26 cellular contexts compared by ENCODE assay signal in genomic region chr6:24596717-24597116, GRCh38. TPM values are rescaled to one million over a fixed set of nuclear protein-coding genes. Genes with fewer than 3 reads are reported as not detected.
DNase-seq lines count a peak whose midpoint lies in the region; ATAC-seq, FAIRE-seq and TF ChIP-seq lines count a peak whose summit lies in the region.
"Had no signal": no experiment of that assay in that cellular context is flagged by ENCODE, and none has a peak within 500 bp of the region (broad histone marks: within the 10 kb centered on the region; RNA-seq: fewer than 3 reads in every experiment).

No MANE protein-coding gene starts in this region.

- H3K27me3 ChIP-seq in HepG2 (ENCODE audit: control insufficient read depth in 1 of 2, insufficient read depth in 2 of 2, low read length in 2 of 2) (peaks cover 0 to 3% of the 10 kb centered on the region in 2 experiments; a peak in 3 of 5 replicates), right lobe of liver (no peaks in the 10 kb centered on the region), adrenal gland (no peaks in the 10 kb centered on the region)
- H3K27me3 ChIP-seq: BLaER1 treated with 17β-estradiol and CSF1 and Interleukin-3, amounts not matched to agents 10 nM and 100 nM had no signal

- no peak overlapping the region for H3K4me2 ChIP-seq in HepG2 (ENCODE audit: low read depth, low read length)
- H3K4me2 ChIP-seq: A549; BLaER1 treated with 17β-estradiol and CSF1 and Interleukin-3, amounts not matched to agents 10 nM and 100 nM had no signal

- no peaks in the 10 kb centered on the region for H3K9me3 ChIP-seq in HepG2 (ENCODE audit: low read length)
- H3K9me3 ChIP-seq in right lobe of liver: no peaks in the 10 kb centered on the region
- H3K9me3 ChIP-seq in adrenal gland (replicated peaks in 1 of 3): no peaks in the 10 kb centered on the region
- H3K9me3 ChIP-seq: A549; BLaER1 treated with 17β-estradiol and CSF1 and Interleukin-3, amounts not matched to agents 10 nM and 100 nM had no signal

- no peaks in the 10 kb centered on the region for H3K4me1 Mint-ChIP-seq in endothelial cell (ENCODE audit: unreplicated experiment)
- H3K4me1 Mint-ChIP-seq in glutamatergic neuron (ENCODE audit: low read depth, unreplicated experiment): no peaks in the 10 kb centered on the region
- H3K4me1 Mint-ChIP-seq: B cell had no signal

- H3K9ac ChIP-seq in HepG2 (ENCODE audit: insufficient read depth, low read depth, low read length): no peak overlapping the region
- H3K9ac ChIP-seq: BLaER1 treated with 17β-estradiol and CSF1 and Interleukin-3, amounts not matched to agents 10 nM and 100 nM had no signal

- POLR2A ChIA-PET in HepG2 (lab: Yijun Ruan, JAX): no interaction called here

- FAIRE-seq in HepG2 (lab: Jason Lieb, UNC): no peak
- FAIRE-seq: A549, GM12878, GM12892, GM18507 had no signal

- no peak for DNase-seq in HepG2 (ENCODE audit: low spot score)
- no peak for DNase-seq in right lobe of liver
- DNase-seq in endothelial cell (ENCODE audit: low spot score): no peak
- DNase-seq in glutamatergic neuron: no peak
- DNase-seq in adrenal gland: no peak
- no peak for DNase-seq in KG1 (lab: John Stamatoyannopoulos, UW)
- DNase-seq: AML-193; CD4-positive, alpha-beta T cell; CD8-positive, alpha-beta T cell; COR-L47; DMS 273 treated with DMSO at 0.1 percent for 48 hours; DMS153; DMS53; DMS79; DND-41; EL; GDM1 had no signal

- H3K27ac Mint-ChIP-seq in endothelial cell (ENCODE audit: unreplicated experiment) (peak overlapping the region; percentile 3), glutamatergic neuron (ENCODE audit: unreplicated experiment) (peak overlapping the region; percentile 15)
- H3K27ac Mint-ChIP-seq: B cell; CD4-positive, alpha-beta T cell; CD8-positive, alpha-beta T cell had no signal

- no TSS peak for BruUV-seq in HepG2 (replicated peaks; lab: Mats Ljungman, UMichigan)

- TF ChIP-seq EP300 in HepG2 (IDR thresholded peaks at IDR 0.05; ENCODE audit: low read depth in 2 of 2, low read length in 2 of 2) (no peak), HepG2 (CRISPR knock-in tag; IDR thresholded peaks at IDR 0.05; ENCODE audit: borderline replicate concordance) (no peak)

- H3K4me3 ChIP-seq in HepG2 (replicated peaks in 1 of 3; ENCODE audit: insufficient read depth in 1 of 3, low read depth in 2 of 3, low read length in 3 of 3) (no peak overlapping the region), right lobe of liver (no peak overlapping the region), adrenal gland (no peak overlapping the region)
- H3K4me3 ChIP-seq: A549; BLaER1 treated with 17β-estradiol and CSF1 and Interleukin-3, amounts not matched to agents 10 nM and 100 nM; GM12878 had no signal

- H4K20me1 ChIP-seq in HepG2 (ENCODE audit: insufficient read depth, low read length): no peaks in the 10 kb centered on the region
- H4K20me1 ChIP-seq: BLaER1 treated with 17β-estradiol and CSF1 and Interleukin-3, amounts not matched to agents 10 nM and 100 nM had no signal

- H3K27ac ChIP-seq in HepG2 (ENCODE audit: extremely low read length, insufficient read depth, low read length) (no peak overlapping the region), right lobe of liver (no peak overlapping the region), adrenal gland (no peak overlapping the region)
- H3K27ac ChIP-seq: 22Rv1; A549; BLaER1 treated with 17β-estradiol and CSF1 and Interleukin-3, amounts not matched to agents 10 nM and 100 nM; C4-2B had no signal

- TF ChIP-seq RAD21 in HepG2 (CRISPR knock-in tag; IDR thresholded peaks at IDR 0.05): no peak

- H3K4me3 Mint-ChIP-seq in endothelial cell (ENCODE audit: unreplicated experiment): no peak overlapping the region
- no peak overlapping the region for H3K4me3 Mint-ChIP-seq in glutamatergic neuron (ENCODE audit: unreplicated experiment)
- H3K4me3 Mint-ChIP-seq: B cell; CD4-positive, alpha-beta T cell; CD8-positive, alpha-beta T cell had no signal

- no peaks in the 10 kb centered on the region for H3K79me2 ChIP-seq in HepG2 (ENCODE audit: insufficient read depth, low read length)

- in situ Hi-C loops in HepG2 (cut with HindIII; ENCODE audit: extremely low pct_ligation_motif_present, low pct_unique_long_range_greater_than_20kb): loop anchor here (25.0 kb wide), 1 partner anchor 466 kb away; no protein-coding TSS in a partner anchor

- H3K36me3 ChIP-seq in HepG2 (replicated peaks in 1 of 2; ENCODE audit: control insufficient read depth in 1 of 2, insufficient read depth in 2 of 2, low read length in 2 of 2) (no peaks in the 10 kb centered on the region), right lobe of liver (no peaks in the 10 kb centered on the region), adrenal gland (replicated peaks in 1 of 2) (no peaks in the 10 kb centered on the region)
- H3K36me3 ChIP-seq: BLaER1 treated with 17β-estradiol and CSF1 and Interleukin-3, amounts not matched to agents 10 nM and 100 nM had no signal

- H3K27me3 Mint-ChIP-seq in endothelial cell (ENCODE audit: unreplicated experiment) (peaks cover 1% of the 10 kb centered on the region), glutamatergic neuron (ENCODE audit: unreplicated experiment) (peaks cover 7% of the 10 kb centered on the region)
- H3K27me3 Mint-ChIP-seq: B cell; CD4-positive, alpha-beta T cell had no signal

- H3K4me1 ChIP-seq in HepG2 (ENCODE audit: insufficient read depth, low read length) (no peaks in the 10 kb centered on the region), right lobe of liver (no peaks in the 10 kb centered on the region), adrenal gland (replicated peaks in 1 of 2) (no peaks in the 10 kb centered on the region)
- H3K4me1 ChIP-seq: A549; BLaER1 treated with 17β-estradiol and CSF1 and Interleukin-3, amounts not matched to agents 10 nM and 100 nM had no signal

- H2AFZ ChIP-seq in HepG2 (ENCODE audit: low read length): no peak overlapping the region

- ATAC-seq in HepG2: no peak
- no peak for ATAC-seq in right lobe of liver
- ATAC-seq in HG02759 (IDR thresholded peaks at IDR 0.05; ENCODE audit: unreplicated experiment): no peak
- ATAC-seq: A549; CD8-positive, alpha-beta T cell; GM12878 had no signal

- 0% methylated on average over 1 of the region's 1 CpG for WGBS in HepG2 (ENCODE audit: low lambda C conversion rate)
- 73% methylated on average over 1 of the region's 1 CpG for WGBS in right lobe of liver (ENCODE audit: insufficient coverage, low coverage, low lambda C conversion rate, missing lambda C conversion rate)
- 69 to 79% (median 72%) methylated on average over 1 of the region's 1 CpG for whole genome bisulfite sequencing in adrenal gland, 4 donors

- no peak for TF ChIP-seq CTCF in HepG2 (CRISPR knock-in tag; IDR thresholded peaks at IDR 0.05)
- no peak for TF ChIP-seq CTCF in right lobe of liver (IDR thresholded peaks at IDR 0.05)
- no peak for TF ChIP-seq CTCF in endothelial cell (IDR thresholded peaks at IDR 0.05; ENCODE audit: unreplicated experiment)
- no peak for TF ChIP-seq CTCF in glutamatergic neuron (IDR thresholded peaks at IDR 0.05; ENCODE audit: partially characterized antibody, unreplicated experiment)
- TF ChIP-seq CTCF in adrenal gland (IDR thresholded peaks at IDR 0.05): no peak

- intact Hi-C loops in HepG2 (cut with micrococcal nuclease; ENCODE audit: unreplicated experiment): no loop called here
- intact Hi-C loops in right lobe of liver (cut with DNase I): no loop called here
- intact Hi-C loops in adrenal gland (cut with DNase I): no loop called here

- H3K9me3 Mint-ChIP-seq in endothelial cell (ENCODE audit: unreplicated experiment) (no peaks in the 10 kb centered on the region), glutamatergic neuron (ENCODE audit: unreplicated experiment) (no peaks in the 10 kb centered on the region)
- H3K9me3 Mint-ChIP-seq: CD4-positive, alpha-beta T cell; CD8-positive, alpha-beta T cell had no signal

- CTCF ChIA-PET in HepG2 (lab: Yijun Ruan, JAX; ENCODE audit: low intra/inter-chr PET ratio, low total read pairs): no interaction called here

- TF ChIP-seq POLR2A in HepG2 (IDR thresholded peaks at IDR 0.05; ENCODE audit: insufficient read depth in 1 of 2, low read depth in 2 of 2, low read length in 2 of 2): no peak
- no peak for TF ChIP-seq POLR2A in right lobe of liver (IDR thresholded peaks at IDR 0.05)
- TF ChIP-seq POLR2A in adrenal gland (IDR thresholded peaks at IDR 0.05): no peak

- no peaks in the 10 kb centered on the region for H3K36me3 Mint-ChIP-seq in endothelial cell (ENCODE audit: low read depth, unreplicated experiment)
- peaks cover 5% of the 10 kb centered on the region for H3K36me3 Mint-ChIP-seq in glutamatergic neuron (ENCODE audit: unreplicated experiment)
- H3K36me3 Mint-ChIP-seq: CD8-positive, alpha-beta T cell had no signal

TF ChIP-seq in HepG2, 621 proteins besides CTCF, POLR2A, EP300 and RAD21 (continues in another document):
- TF ChIP-seq NR2C2 (CRISPR knock-in tag; IDR thresholded peaks at IDR 0.05; ENCODE audit: borderline replicate concordance) (no peak), HMG20B (CRISPR knock-in tag; conservative IDR thresholded peaks at IDR 0.05) (no peak)

RNA-seq across cellular contexts. Expression of gene KIAA0319, which starts 49.3 kb away (rescaled TPM):
- total RNA-seq in HepG2 (2016; rRNA removed; fragmentation: Illumina TruSeq; extraction: Trizol): not detected in 2 replicates
- total RNA-seq in HepG2 (2016; cell fraction: cytosol; rRNA removed; fragmentation: Illumina TruSeq; extraction: Trizol; ENCODE audit: low read depth): not detected in 2 replicates
- total RNA-seq in HepG2 (2016; cell fraction: insoluble cytoplasmic fraction; rRNA removed; fragmentation: Illumina TruSeq; extraction: Trizol): 0.02 TPM in 1 of 2 replicates, not detected in the other
- 0.03 TPM in 1 of 2 replicates, not detected in the other for total RNA-seq in HepG2 (2016; cell fraction: membrane; rRNA removed; fragmentation: Illumina TruSeq; extraction: Trizol)
- not detected in 2 replicates for total RNA-seq in HepG2 (2016; cell fraction: nucleus; rRNA removed; fragmentation: Illumina TruSeq; extraction: Trizol)
- polyA plus RNA-seq in HepG2 (2011; rRNA removed): 0.01 TPM in 1 of 2 replicates, not detected in the other
- polyA plus RNA-seq in HepG2 (2011; cell fraction: cytosol; rRNA removed): 0.01 TPM in 2 replicates
- polyA plus RNA-seq in HepG2 (2011; cell fraction: nucleus; rRNA removed): 0.03 TPM in 2 replicates
- polyA plus RNA-seq in HepG2 (2012): 0.04 TPM in 1 of 2 replicates, not detected in the other
- not detected in 2 replicates for polyA plus RNA-seq in HepG2 (2016; cell fraction: cytosol; fragmentation: Illumina TruSeq; extraction: Trizol; ENCODE audit: low read depth)
- not detected in 2 replicates for polyA plus RNA-seq in HepG2 (2016; cell fraction: insoluble cytoplasmic fraction; fragmentation: Illumina TruSeq; extraction: Trizol; ENCODE audit: low read depth)
- not detected in 2 replicates for polyA plus RNA-seq in HepG2 (2016; cell fraction: membrane; fragmentation: Illumina TruSeq; extraction: Trizol; ENCODE audit: low read depth)
- polyA plus RNA-seq in HepG2 (2016; cell fraction: nucleus; fragmentation: Illumina TruSeq; extraction: Trizol; ENCODE audit: insufficient read depth, low read depth): not detected in 2 replicates
- 0.12 and 7.9 TPM in 2 replicates for polyA minus RNA-seq in HepG2 (2011; rRNA and poly(A)+ RNA removed; ENCODE audit: low replicate concordance)
- polyA minus RNA-seq in HepG2 (2011; cell fraction: cytosol; rRNA and poly(A)+ RNA removed): not detected in 2 replicates
- polyA minus RNA-seq in HepG2 (2011; cell fraction: nucleus; rRNA and poly(A)+ RNA removed): 0.13 TPM in 1 of 2 replicates, not detected in the other
- total RNA-seq in right lobe of liver: under 1 TPM in 1 of 6 experiments, not detected in 5; 0.02 TPM
- 0.18 TPM for total RNA-seq in endothelial cell (ENCODE audit: unreplicated experiment)
- total RNA-seq in glutamatergic neuron (ENCODE audit: unreplicated experiment): 1.8 TPM
- total RNA-seq in adrenal gland: under 1 TPM in 3 of 8 donors, not detected in 5; 0.13 to 0.69 (median 0.25) TPM
- polyA plus RNA-seq in adrenal gland: under 1 TPM; 0.17 to 0.48 (median 0.46) TPM
- total RNA-seq: CD4-positive, alpha-beta T cell; CD8-positive, alpha-beta T cell had no signal
